In genomic region chr16:84730406-84731106, GRCh38 we compare ENCODE assay signal across 8 cellular contexts. TPM values are rescaled to one million over a fixed set of nuclear protein-coding genes. Genes with fewer than 3 reads are reported as not detected.
DNase-seq lines count a peak whose midpoint lies in the region; ATAC-seq, FAIRE-seq and TF ChIP-seq lines count a peak whose summit lies in the region.

No MANE protein-coding gene starts in this region.

- peaks cover 74% of the 10 kb centered on the region for H3K4me1 Mint-ChIP-seq in stimulated activated naive CD8-positive, alpha-beta T cell treated with anti-CD3 and anti-CD28 coated beads, Interleukin-15, amount 100 ng/mL, for 72 hours

- H2AFZ ChIP-seq in keratinocyte (ENCODE audit: control insufficient read depth, low read length) = no peak overlapping the region

- no peak for TF ChIP-seq POLR2A in Peyer's patch (IDR thresholded peaks at IDR 0.05)

- H3K4me1 ChIP-seq in Peyer's patch (peaks cover 0 to 35% (median 6%) of the 10 kb centered on the region in 4 donors), keratinocyte (ENCODE audit: control insufficient read depth, extremely low read depth, insufficient read depth, low read length) (peaks cover 70% of the 10 kb centered on the region)

- H4K20me1 ChIP-seq in keratinocyte (ENCODE audit: control insufficient read depth, extremely low read depth, insufficient read depth, low read length) = peaks cover 12% of the 10 kb centered on the region

- in situ Hi-C loops in T47D (cut with HindIII; ENCODE audit: low pct_unique_long_range_greater_than_20kb, low sequenced_read_pairs) = no loop called here

- peak; percentile 43 for DNase-seq in stimulated activated CD4-positive, alpha-beta T cell treated with anti-CD3 and anti-CD28 coated beads, Interleukin-4, amount 100 ng/mL, for 24 hours
- no peak for DNase-seq in stimulated activated CD4-positive, alpha-beta T cell treated with anti-CD3 and anti-CD28 coated beads, Interleukin-1b, Interleukin-23, amount 100 ng/mL, for 48 hours
- DNase-seq in Peyer's patch (peak in 2 of 3 donors; percentile 58 to 88), T47D (ENCODE audit: low read depth in 1 of 2, low spot score in 1 of 2) (peak; percentile 38 to 95), keratinocyte (ENCODE audit: low read depth, low spot score) (peak; percentile 60), NCI-H146 treated with DMSO at 0.1 percent for 48 hours (lab: John Stamatoyannopoulos, UW; ENCODE audit: unreplicated experiment) (no peak)
- DNase-seq in stimulated activated naive CD8-positive, alpha-beta T cell treated with anti-CD3 and anti-CD28 coated beads, Interleukin-15, amount 100 ng/mL, for 72 hours = peak in 1 of 2 donors; percentile 30

- H3K27me3 Mint-ChIP-seq in stimulated activated naive CD8-positive, alpha-beta T cell treated with anti-CD3 and anti-CD28 coated beads, Interleukin-15, amount 100 ng/mL, for 72 hours = no peaks in the 10 kb centered on the region

- H3K36me3 ChIP-seq in Peyer's patch (no peaks in the 10 kb centered on the region), keratinocyte (ENCODE audit: control insufficient read depth in 2 of 2, extremely low read depth in 1 of 2, insufficient read depth in 2 of 2, low read length in 2 of 2) (peaks cover 0 to 18% of the 10 kb centered on the region in 2 experiments)

- peaks cover 87% of the 10 kb centered on the region for H3K79me2 ChIP-seq in keratinocyte (ENCODE audit: control insufficient read depth, insufficient read depth, low read length)

- H3K9me3 ChIP-seq in Peyer's patch (no peaks in the 10 kb centered on the region), keratinocyte (ENCODE audit: control insufficient read depth, low read depth, low read length) (no peaks in the 10 kb centered on the region)

- H3K9me3 Mint-ChIP-seq in stimulated activated naive CD8-positive, alpha-beta T cell treated with anti-CD3 and anti-CD28 coated beads, Interleukin-15, amount 100 ng/mL, for 72 hours = no peaks in the 10 kb centered on the region

- H3K27me3 ChIP-seq in Peyer's patch = no peaks in the 10 kb centered on the region
- no peaks in the 10 kb centered on the region for H3K27me3 ChIP-seq in keratinocyte (ENCODE audit: control insufficient read depth, extremely low read depth, insufficient read depth, low read length)

- H3K4me3 Mint-ChIP-seq in stimulated activated naive CD8-positive, alpha-beta T cell treated with anti-CD3 and anti-CD28 coated beads, Interleukin-15, amount 100 ng/mL, for 72 hours = peak overlapping the region; percentile 52 to 73

- dilution Hi-C loops in keratinocyte (cut with MboI; ENCODE audit: extremely low pct_ligation_motif_present, low sequenced_read_pairs) = no loop called here

- H3K4me2 ChIP-seq in keratinocyte (ENCODE audit: control insufficient read depth, extremely low read depth, insufficient read depth, low read depth, low read length) = peak overlapping the region; percentile 74

- peak; percentile 47 for ATAC-seq in HG03103 (IDR thresholded peaks at IDR 0.05; ENCODE audit: low read depth, unreplicated experiment)
- peak; percentile 52 for ATAC-seq in stimulated activated naive CD8-positive, alpha-beta T cell treated with anti-CD3 and anti-CD28 coated beads, Interleukin-15, amount 100 ng/mL, for 72 hours

- H3K9me1 ChIP-seq in keratinocyte (ENCODE audit: control insufficient read depth, extremely low read depth, insufficient read depth, low read length) = no peaks in the 10 kb centered on the region

- peak overlapping the region; percentile 54 for H3K9ac ChIP-seq in keratinocyte (ENCODE audit: control insufficient read depth, extremely low read depth, insufficient read depth, low read length)

- TF ChIP-seq CTCF in Peyer's patch (IDR thresholded peaks at IDR 0.05) (no peak), keratinocyte (optimal IDR thresholded peaks at IDR 0.05 in 1 of 3, IDR thresholded peaks at IDR 0.05 in 1 of 3, conservative IDR thresholded peaks at IDR 0.05 in 1 of 3; ENCODE audit: extremely low read depth in 1 of 3, insufficient read depth in 2 of 3, low read length in 3 of 3) (no peak)

- no peak overlapping the region for H3K4me3 ChIP-seq in Peyer's patch
- H3K4me3 ChIP-seq in keratinocyte (ENCODE audit: control insufficient read depth in 2 of 3, extremely low read depth in 1 of 3, insufficient read depth in 2 of 3, low read depth in 1 of 3, low read length in 3 of 3) = peak overlapping the region in 2 of 3 experiments; percentile 38 to 44

- FAIRE-seq in keratinocyte (lab: Jason Lieb, UNC) = peak; percentile 74

- peak overlapping the region in 1 of 2 donors; percentile 59 for H3K27ac Mint-ChIP-seq in stimulated activated naive CD8-positive, alpha-beta T cell treated with anti-CD3 and anti-CD28 coated beads, Interleukin-15, amount 100 ng/mL, for 72 hours

- H3K27ac ChIP-seq in Peyer's patch (peak overlapping the region in 3 of 4 donors; percentile 36 to 73 (median 53)), keratinocyte (ENCODE audit: control insufficient read depth, insufficient read depth, low read length) (peak overlapping the region; percentile 80)

RNA-seq across cellular contexts. Expression of gene USP10, which starts 30.8 kb away (rescaled TPM):
- 10 to 100 TPM; 48.0 to 85.5 (median 59.9) TPM for total RNA-seq in Peyer's patch
- polyA plus RNA-seq in keratinocyte = 75.4 to 92.0 TPM (median 79.3 TPM) in 3 replicates
- polyA plus RNA-seq in keratinocyte (2011; ENCODE audit: low read depth) = 39.3 TPM
- 58.0 and 63.5 TPM in 2 replicates for polyA plus RNA-seq in keratinocyte (2011; cell fraction: cytosol; rRNA removed)
- 76.7 and 89.7 TPM in 2 replicates for polyA plus RNA-seq in keratinocyte (2011; cell fraction: nucleus; rRNA removed)
- 47.6 and 78.5 TPM in 2 replicates for polyA plus RNA-seq in keratinocyte (2012; ENCODE audit: low replicate concordance)
- polyA minus RNA-seq in keratinocyte = 213 to 474 TPM (median 267 TPM) in 3 replicates
- 76.7 TPM for polyA minus RNA-seq in keratinocyte (2011; cell fraction: cytosol; rRNA and poly(A)+ RNA removed)
- polyA minus RNA-seq in keratinocyte (2011; cell fraction: nucleus; rRNA and poly(A)+ RNA removed) = 61.2 and 107 TPM in 2 replicates

Comparison
In these comparisons a context has a peak if more than half of its experiments do, and no peak if none do; other contexts are left out.
1. DNase-seq: peak in stimulated activated CD4-positive, alpha-beta T cell treated with anti-CD3 and anti-CD28 coated beads, Interleukin-4, amount 100 ng/mL, for 24 hours (single experiment), Peyer's patch (2 of 3), T47D (2 of 2) and keratinocyte (single experiment); none in stimulated activated CD4-positive, alpha-beta T cell treated with anti-CD3 and anti-CD28 coated beads, Interleukin-1b, Interleukin-23, amount 100 ng/mL, for 48 hours (single experiment) and NCI-H146 treated with DMSO at 0.1 percent for 48 hours (single experiment).
2. H3K4me3 ChIP-seq: peak in keratinocyte (2 of 3); none in Peyer's patch (0 of 4).